Comparison of ENCODE assay signal across 1 cellular context in the genomic region with DNA sequence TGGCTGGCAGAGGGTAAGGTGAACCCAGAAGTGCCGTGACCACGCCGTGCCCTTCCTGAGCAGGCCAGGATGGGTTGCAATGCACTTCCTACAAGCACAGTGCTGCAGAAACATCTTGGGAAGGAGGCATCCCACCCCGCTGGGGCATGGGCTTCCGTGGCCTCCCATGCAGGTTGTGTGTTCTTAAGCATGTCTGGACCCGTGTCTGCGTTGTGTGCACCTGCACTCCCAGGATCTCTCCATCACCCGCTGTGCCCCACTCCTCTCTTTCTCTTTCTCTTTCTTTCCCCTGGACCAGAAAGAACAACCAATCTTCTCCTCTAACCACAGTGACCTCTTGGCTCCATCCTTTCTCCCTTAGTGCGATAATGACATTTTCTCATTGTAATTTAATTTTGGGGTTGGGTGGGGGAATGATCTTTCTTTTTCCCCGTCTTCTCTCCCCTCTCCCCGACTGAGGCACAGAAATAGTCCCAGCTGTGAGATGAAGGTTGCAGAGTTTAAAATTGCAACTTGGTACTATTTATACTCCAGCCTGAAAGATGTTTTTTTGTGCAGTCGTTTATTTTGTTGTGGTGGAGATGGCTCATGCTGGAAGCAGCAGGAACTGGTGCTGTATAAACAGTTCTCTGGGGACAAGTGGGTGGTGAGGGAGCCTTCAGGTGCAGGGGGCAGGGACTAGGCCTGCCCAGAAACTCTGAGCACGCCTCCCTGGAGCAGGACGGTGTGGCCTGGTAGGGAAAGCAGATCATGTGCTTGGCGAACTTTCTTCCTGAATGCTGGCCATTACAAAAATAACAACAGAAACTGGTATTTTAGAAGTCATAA.
A peak's percentile ranks its signal among the peaks of the same experiment; 100 is the strongest.
TF ChIP-seq lines count a peak whose summit lies in the region.

No MANE protein-coding gene starts in this region.

TF ChIP-seq in GM12878, 131 proteins besides CTCF, POLR2A, EP300 and RAD21 (continued from another document):
- TF ChIP-seq SPI1 (IDR thresholded peaks at IDR 0.05; ENCODE audit: borderline replicate concordance, insufficient read depth, low read depth, low read length) (peak; percentile 10; the same call in 1 of the 2 replicates), SREBF1 (IDR thresholded peaks at IDR 0.05; ENCODE audit: low read length) (no peak), RCOR1 (conservative IDR thresholded peaks at IDR 0.05; ENCODE audit: low read depth, low read length) (no peak), JUND (IDR thresholded peaks at IDR 0.05; ENCODE audit: low read depth, low read length) (no peak), CEBPB (IDR thresholded peaks at IDR 0.05; ENCODE audit: borderline replicate concordance in 1 of 2, low read depth in 2 of 2, low read length in 2 of 2) (no peak), STAT1 (conservative IDR thresholded peaks at IDR 0.05) (no peak), ASH2L (IDR thresholded peaks at IDR 0.05; ENCODE audit: borderline replicate concordance, low read depth) (no peak), CHD2 (IDR thresholded peaks at IDR 0.05; ENCODE audit: borderline replicate concordance, low read depth, low read length) (no peak), IRF4 (IDR thresholded peaks at IDR 0.05; ENCODE audit: low read depth, low read length) (no peak), NR2C1 (IDR thresholded peaks at IDR 0.05) (no peak), MTA2 (IDR thresholded peaks at IDR 0.05; ENCODE audit: low read depth) (peak; percentile 33; the same call in 1 of the 2 replicates), RUNX3 (IDR thresholded peaks at IDR 0.05; ENCODE audit: low read length) (peak; percentile 43), ATF2 (IDR thresholded peaks at IDR 0.05; ENCODE audit: low read length) (peak; percentile 35; the same call in 1 of the 2 replicates), ATF7 (IDR thresholded peaks at IDR 0.05; ENCODE audit: low read depth) (no peak), MEF2A (IDR thresholded peaks at IDR 0.05; ENCODE audit: insufficient read depth, low read depth, low read length) (0 out of 2 replicates have a peak, but pooled peaks have one; percentile 46), ZNF384 (IDR thresholded peaks at IDR 0.05; ENCODE audit: borderline replicate concordance, low read depth, low read length) (no peak), USF2 (IDR thresholded peaks at IDR 0.05; ENCODE audit: borderline replicate concordance, low read depth, low read length) (no peak), GATAD2B (conservative IDR thresholded peaks at IDR 0.05; ENCODE audit: low read depth) (peak; percentile 37; the same call in 1 of the 2 replicates), SIN3A (IDR thresholded peaks at IDR 0.05; ENCODE audit: low read depth, low read length) (no peak), FOXM1 (IDR thresholded peaks at IDR 0.05; ENCODE audit: low read depth, low read length) (no peak), RAD51 (IDR thresholded peaks at IDR 0.05) (peak; percentile 31; the same call in 1 of the 2 replicates), HCFC1 (IDR thresholded peaks at IDR 0.05; ENCODE audit: low read length) (no peak), NBN (IDR thresholded peaks at IDR 0.05) (peak; percentile 66), WRNIP1 (IDR thresholded peaks at IDR 0.05; ENCODE audit: borderline replicate concordance, low read depth, low read length) (no peak), TBL1XR1 (IDR thresholded peaks at IDR 0.05; ENCODE audit: low read depth, low read length) (0 out of 2 replicates have a peak, but pooled peaks have one; percentile 30), EGR1 (IDR thresholded peaks at IDR 0.05; ENCODE audit: borderline replicate concordance in 1 of 2, low read depth in 2 of 2, low read length in 2 of 2) (no peak), KAT2A (conservative IDR thresholded peaks at IDR 0.05; ENCODE audit: control insufficient read depth, low read depth, low read length) (no peak), MAX (IDR thresholded peaks at IDR 0.05; ENCODE audit: low read depth, low read length) (peak; percentile 47; the same call in 1 of the 2 replicates), ESRRA (IDR thresholded peaks at IDR 0.05; ENCODE audit: low read length) (no peak), NR2F1 (conservative IDR thresholded peaks at IDR 0.05) (peak; percentile 40; the same call in 1 of the 2 replicates), MEF2B (IDR thresholded peaks at IDR 0.05; ENCODE audit: partially characterized antibody, poor library complexity, severe bottlenecking) (peak; percentile 89), ZBED1 (IDR thresholded peaks at IDR 0.05; ENCODE audit: borderline replicate concordance) (0 out of 2 replicates have a peak, but pooled peaks have one; percentile 23), FOS (IDR thresholded peaks at IDR 0.05; ENCODE audit: borderline replicate concordance, extremely low read depth, insufficient read length) (no peak), ZZZ3 (IDR thresholded peaks at IDR 0.05; ENCODE audit: control insufficient read depth, insufficient read length, low read depth) (no peak)
- TF ChIP-seq, protein P1, sequence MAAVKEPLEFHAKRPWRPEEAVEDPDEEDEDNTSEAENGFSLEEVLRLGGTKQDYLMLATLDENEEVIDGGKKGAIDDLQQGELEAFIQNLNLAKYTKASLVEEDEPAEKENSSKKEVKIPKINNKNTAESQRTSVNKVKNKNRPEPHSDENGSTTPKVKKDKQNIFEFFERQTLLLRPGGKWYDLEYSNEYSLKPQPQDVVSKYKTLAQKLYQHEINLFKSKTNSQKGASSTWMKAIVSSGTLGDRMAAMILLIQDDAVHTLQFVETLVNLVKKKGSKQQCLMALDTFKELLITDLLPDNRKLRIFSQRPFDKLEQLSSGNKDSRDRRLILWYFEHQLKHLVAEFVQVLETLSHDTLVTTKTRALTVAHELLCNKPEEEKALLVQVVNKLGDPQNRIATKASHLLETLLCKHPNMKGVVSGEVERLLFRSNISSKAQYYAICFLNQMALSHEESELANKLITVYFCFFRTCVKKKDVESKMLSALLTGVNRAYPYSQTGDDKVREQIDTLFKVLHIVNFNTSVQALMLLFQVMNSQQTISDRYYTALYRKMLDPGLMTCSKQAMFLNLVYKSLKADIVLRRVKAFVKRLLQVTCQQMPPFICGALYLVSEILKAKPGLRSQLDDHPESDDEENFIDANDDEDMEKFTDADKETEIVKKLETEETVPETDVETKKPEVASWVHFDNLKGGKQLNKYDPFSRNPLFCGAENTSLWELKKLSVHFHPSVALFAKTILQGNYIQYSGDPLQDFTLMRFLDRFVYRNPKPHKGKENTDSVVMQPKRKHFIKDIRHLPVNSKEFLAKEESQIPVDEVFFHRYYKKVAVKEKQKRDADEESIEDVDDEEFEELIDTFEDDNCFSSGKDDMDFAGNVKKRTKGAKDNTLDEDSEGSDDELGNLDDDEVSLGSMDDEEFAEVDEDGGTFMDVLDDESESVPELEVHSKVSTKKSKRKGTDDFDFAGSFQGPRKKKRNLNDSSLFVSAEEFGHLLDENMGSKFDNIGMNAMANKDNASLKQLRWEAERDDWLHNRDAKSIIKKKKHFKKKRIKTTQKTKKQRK (IDR thresholded peaks at IDR 0.05; ENCODE audit: low read depth, low read length), result no peak
- TF ChIP-seq, protein P2, sequence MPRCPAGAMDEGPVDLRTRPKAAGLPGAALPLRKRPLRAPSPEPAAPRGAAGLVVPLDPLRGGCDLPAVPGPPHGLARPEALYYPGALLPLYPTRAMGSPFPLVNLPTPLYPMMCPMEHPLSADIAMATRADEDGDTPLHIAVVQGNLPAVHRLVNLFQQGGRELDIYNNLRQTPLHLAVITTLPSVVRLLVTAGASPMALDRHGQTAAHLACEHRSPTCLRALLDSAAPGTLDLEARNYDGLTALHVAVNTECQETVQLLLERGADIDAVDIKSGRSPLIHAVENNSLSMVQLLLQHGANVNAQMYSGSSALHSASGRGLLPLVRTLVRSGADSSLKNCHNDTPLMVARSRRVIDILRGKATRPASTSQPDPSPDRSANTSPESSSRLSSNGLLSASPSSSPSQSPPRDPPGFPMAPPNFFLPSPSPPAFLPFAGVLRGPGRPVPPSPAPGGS (IDR thresholded peaks at IDR 0.05; ENCODE audit: borderline replicate concordance, insufficient read depth, low read depth, low read length, poor library complexity, severe bottlenecking), result no peak
- TF ChIP-seq, protein P3, sequence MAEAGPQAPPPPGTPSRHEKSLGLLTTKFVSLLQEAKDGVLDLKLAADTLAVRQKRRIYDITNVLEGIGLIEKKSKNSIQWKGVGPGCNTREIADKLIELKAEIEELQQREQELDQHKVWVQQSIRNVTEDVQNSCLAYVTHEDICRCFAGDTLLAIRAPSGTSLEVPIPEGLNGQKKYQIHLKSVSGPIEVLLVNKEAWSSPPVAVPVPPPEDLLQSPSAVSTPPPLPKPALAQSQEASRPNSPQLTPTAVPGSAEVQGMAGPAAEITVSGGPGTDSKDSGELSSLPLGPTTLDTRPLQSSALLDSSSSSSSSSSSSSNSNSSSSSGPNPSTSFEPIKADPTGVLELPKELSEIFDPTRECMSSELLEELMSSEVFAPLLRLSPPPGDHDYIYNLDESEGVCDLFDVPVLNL (IDR thresholded peaks at IDR 0.05; ENCODE audit: low read depth, low read length), result no peak
- TF ChIP-seq, protein P4, sequence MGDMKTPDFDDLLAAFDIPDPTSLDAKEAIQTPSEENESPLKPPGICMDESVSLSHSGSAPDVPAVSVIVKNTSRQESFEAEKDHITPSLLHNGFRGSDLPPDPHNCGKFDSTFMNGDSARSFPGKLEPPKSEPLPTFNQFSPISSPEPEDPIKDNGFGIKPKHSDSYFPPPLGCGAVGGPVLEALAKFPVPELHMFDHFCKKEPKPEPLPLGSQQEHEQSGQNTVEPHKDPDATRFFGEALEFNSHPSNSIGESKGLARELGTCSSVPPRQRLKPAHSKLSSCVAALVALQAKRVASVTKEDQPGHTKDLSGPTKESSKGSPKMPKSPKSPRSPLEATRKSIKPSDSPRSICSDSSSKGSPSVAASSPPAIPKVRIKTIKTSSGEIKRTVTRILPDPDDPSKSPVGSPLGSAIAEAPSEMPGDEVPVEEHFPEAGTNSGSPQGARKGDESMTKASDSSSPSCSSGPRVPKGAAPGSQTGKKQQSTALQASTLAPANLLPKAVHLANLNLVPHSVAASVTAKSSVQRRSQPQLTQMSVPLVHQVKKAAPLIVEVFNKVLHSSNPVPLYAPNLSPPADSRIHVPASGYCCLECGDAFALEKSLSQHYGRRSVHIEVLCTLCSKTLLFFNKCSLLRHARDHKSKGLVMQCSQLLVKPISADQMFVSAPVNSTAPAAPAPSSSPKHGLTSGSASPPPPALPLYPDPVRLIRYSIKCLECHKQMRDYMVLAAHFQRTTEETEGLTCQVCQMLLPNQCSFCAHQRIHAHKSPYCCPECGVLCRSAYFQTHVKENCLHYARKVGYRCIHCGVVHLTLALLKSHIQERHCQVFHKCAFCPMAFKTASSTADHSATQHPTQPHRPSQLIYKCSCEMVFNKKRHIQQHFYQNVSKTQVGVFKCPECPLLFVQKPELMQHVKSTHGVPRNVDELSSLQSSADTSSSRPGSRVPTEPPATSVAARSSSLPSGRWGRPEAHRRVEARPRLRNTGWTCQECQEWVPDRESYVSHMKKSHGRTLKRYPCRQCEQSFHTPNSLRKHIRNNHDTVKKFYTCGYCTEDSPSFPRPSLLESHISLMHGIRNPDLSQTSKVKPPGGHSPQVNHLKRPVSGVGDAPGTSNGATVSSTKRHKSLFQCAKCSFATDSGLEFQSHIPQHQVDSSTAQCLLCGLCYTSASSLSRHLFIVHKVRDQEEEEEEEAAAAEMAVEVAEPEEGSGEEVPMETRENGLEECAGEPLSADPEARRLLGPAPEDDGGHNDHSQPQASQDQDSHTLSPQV (IDR thresholded peaks at IDR 0.05), result no peak
- TF ChIP-seq, protein P5, sequence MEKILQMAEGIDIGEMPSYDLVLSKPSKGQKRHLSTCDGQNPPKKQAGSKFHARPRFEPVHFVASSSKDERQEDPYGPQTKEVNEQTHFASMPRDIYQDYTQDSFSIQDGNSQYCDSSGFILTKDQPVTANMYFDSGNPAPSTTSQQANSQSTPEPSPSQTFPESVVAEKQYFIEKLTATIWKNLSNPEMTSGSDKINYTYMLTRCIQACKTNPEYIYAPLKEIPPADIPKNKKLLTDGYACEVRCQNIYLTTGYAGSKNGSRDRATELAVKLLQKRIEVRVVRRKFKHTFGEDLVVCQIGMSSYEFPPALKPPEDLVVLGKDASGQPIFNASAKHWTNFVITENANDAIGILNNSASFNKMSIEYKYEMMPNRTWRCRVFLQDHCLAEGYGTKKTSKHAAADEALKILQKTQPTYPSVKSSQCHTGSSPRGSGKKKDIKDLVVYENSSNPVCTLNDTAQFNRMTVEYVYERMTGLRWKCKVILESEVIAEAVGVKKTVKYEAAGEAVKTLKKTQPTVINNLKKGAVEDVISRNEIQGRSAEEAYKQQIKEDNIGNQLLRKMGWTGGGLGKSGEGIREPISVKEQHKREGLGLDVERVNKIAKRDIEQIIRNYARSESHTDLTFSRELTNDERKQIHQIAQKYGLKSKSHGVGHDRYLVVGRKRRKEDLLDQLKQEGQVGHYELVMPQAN (conservative IDR thresholded peaks at IDR 0.05), result no peak
